ENCODE assay signal across 2 cellular contexts in genomic region chrX:132017431-132018185, GRCh38.
TF ChIP-seq lines count a peak whose summit lies in the region.

No MANE protein-coding gene starts in this region.

TF ChIP-seq in HEK293, 187 proteins besides CTCF, POLR2A, EP300 and RAD21:
- peak; percentile 69 for TF ChIP-seq REST (tag by site-specific recombination; IDR thresholded peaks at IDR 0.05)
- TF ChIP-seq ZNF2 (tag by site-specific recombination; IDR thresholded peaks at IDR 0.05), result no peak

TF ChIP-seq in K562, 482 proteins besides CTCF, POLR2A, EP300 and RAD21:
- TF ChIP-seq XRCC5 (IDR thresholded peaks at IDR 0.05; ENCODE audit: low read depth, low read length) (no peak), ZBTB26 (CRISPR knock-in tag; IDR thresholded peaks at IDR 0.05) (no peak), EHMT2 (IDR thresholded peaks at IDR 0.05) (no peak), L3MBTL2 (IDR thresholded peaks at IDR 0.05) (no peak), THAP7 (CRISPR knock-in tag; IDR thresholded peaks at IDR 0.05) (no peak), MAFK (IDR thresholded peaks at IDR 0.05; ENCODE audit: low read length) (no peak), MGA (IDR thresholded peaks at IDR 0.05) (no peak), NEUROD1 (IDR thresholded peaks at IDR 0.05; ENCODE audit: borderline replicate concordance, low read depth, low read length, partially characterized antibody) (peak; percentile 54), YY1 (IDR thresholded peaks at IDR 0.05; ENCODE audit: borderline replicate concordance in 1 of 3, control insufficient read depth in 1 of 3, extremely low read depth in 1 of 3, insufficient read depth in 3 of 3, insufficient read length in 1 of 3, insufficient replicate concordance in 2 of 3, low read depth in 1 of 3, low read length in 2 of 3) (peak in 1 of 3 experiments; percentile 6), ZNF41 (CRISPR knock-in tag; conservative IDR thresholded peaks at IDR 0.05) (no peak), ZNF766 (CRISPR knock-in tag; conservative IDR thresholded peaks at IDR 0.05) (peak; percentile 30; the same call in 1 of the 2 replicates)
- TF ChIP-seq, protein P1, sequence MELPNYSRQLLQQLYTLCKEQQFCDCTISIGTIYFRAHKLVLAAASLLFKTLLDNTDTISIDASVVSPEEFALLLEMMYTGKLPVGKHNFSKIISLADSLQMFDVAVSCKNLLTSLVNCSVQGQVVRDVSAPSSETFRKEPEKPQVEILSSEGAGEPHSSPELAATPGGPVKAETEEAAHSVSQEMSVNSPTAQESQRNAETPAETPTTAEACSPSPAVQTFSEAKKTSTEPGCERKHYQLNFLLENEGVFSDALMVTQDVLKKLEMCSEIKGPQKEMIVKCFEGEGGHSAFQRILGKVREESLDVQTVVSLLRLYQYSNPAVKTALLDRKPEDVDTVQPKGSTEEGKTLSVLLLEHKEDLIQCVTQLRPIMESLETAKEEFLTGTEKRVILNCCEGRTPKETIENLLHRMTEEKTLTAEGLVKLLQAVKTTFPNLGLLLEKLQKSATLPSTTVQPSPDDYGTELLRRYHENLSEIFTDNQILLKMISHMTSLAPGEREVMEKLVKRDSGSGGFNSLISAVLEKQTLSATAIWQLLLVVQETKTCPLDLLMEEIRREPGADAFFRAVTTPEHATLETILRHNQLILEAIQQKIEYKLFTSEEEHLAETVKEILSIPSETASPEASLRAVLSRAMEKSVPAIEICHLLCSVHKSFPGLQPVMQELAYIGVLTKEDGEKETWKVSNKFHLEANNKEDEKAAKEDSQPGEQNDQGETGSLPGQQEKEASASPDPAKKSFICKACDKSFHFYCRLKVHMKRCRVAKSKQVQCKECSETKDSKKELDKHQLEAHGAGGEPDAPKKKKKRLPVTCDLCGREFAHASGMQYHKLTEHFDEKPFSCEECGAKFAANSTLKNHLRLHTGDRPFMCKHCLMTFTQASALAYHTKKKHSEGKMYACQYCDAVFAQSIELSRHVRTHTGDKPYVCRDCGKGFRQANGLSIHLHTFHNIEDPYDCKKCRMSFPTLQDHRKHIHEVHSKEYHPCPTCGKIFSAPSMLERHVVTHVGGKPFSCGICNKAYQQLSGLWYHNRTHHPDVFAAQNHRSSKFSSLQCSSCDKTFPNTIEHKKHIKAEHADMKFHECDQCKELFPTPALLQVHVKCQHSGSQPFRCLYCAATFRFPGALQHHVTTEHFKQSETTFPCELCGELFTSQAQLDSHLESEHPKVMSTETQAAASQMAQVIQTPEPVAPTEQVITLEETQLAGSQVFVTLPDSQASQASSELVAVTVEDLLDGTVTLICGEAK (IDR thresholded peaks at IDR 0.05), result 0 out of 2 replicates have a peak, but pooled peaks have one; percentile 11
- TF ChIP-seq, protein P1 (CRISPR knock-in tag; IDR thresholded peaks at IDR 0.05), result no peak
